Comparison of ENCODE assay signal across 15 cellular contexts in the genomic region with DNA sequence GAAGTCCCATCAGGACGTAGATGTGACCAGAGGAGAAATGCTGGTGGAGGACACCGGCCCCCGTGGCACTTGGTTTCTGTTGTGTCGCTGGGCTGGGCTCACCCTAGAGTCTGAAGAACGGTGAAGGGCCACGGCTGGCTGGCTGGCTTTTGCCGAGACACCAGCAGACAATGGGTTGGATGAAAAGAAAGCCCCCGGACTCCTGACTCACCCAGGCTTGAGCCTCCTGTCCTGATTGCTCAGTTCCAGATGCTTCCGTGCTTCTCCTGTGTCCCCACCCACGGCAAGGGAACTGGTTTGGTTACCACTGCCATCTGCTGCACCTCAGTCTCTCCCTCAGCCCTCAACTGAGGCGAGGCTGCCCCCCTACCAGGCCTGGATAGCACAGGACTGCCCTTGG. TPM values are rescaled to one million over a fixed set of nuclear protein-coding genes. Genes with fewer than 3 reads are reported as not detected.
A peak's percentile ranks its signal among the peaks of the same experiment; 100 is the strongest.
DNase-seq lines count a peak whose midpoint lies in the region; TF ChIP-seq lines count a peak whose summit lies in the region.
"Had no signal": no experiment of that assay in that cellular context is flagged by ENCODE, and none has a peak within 500 bp of the region (broad histone marks: within the 10 kb centered on the region; RNA-seq: fewer than 3 reads in every experiment).

No MANE protein-coding gene starts in this region.

- peak overlapping the region; percentile 83 for H3K27ac Mint-ChIP-seq in nephron progenitor cell
- H3K27ac Mint-ChIP-seq: activated naive CD8-positive, alpha-beta T cell treated with anti-CD3 and anti-CD28 coated beads for 36 hours; mesothelial cell of epicardium had no signal

- TF ChIP-seq EP300 in suprapubic skin (IDR thresholded peaks at IDR 0.05) = no peak

- TF ChIP-seq CTCF in epithelial cell of esophagus (IDR thresholded peaks at IDR 0.05; ENCODE audit: insufficient read depth, low read depth, low read length, missing control alignments) = no peak
- no peak for TF ChIP-seq CTCF in nephron progenitor cell (IDR thresholded peaks at IDR 0.05)
- no peak for TF ChIP-seq CTCF in suprapubic skin (IDR thresholded peaks at IDR 0.05)

- no peaks in the 10 kb centered on the region for H3K36me3 Mint-ChIP-seq in nephron progenitor cell (ENCODE audit: low read depth)
- H3K36me3 Mint-ChIP-seq: activated naive CD8-positive, alpha-beta T cell treated with anti-CD3 and anti-CD28 coated beads for 36 hours; mesothelial cell of epicardium had no signal

- no peak for TF ChIP-seq POLR2A in suprapubic skin (IDR thresholded peaks at IDR 0.05)

- H3K9me3 ChIP-seq in NT2/D1 (ENCODE audit: insufficient read depth, low read length) (no peaks in the 10 kb centered on the region), suprapubic skin (no peaks in the 10 kb centered on the region)

- H3K27me3 ChIP-seq in NT2/D1 (ENCODE audit: insufficient read depth, insufficient read length) (no peaks in the 10 kb centered on the region), suprapubic skin (no peaks in the 10 kb centered on the region)

- 74% methylated on average over 11 of the region's 11 CpGs for WGBS in suprapubic skin

- no peaks in the 10 kb centered on the region for H3K27me3 Mint-ChIP-seq in nephron progenitor cell (ENCODE audit: low read depth, poor library complexity)
- H3K27me3 Mint-ChIP-seq: activated naive CD8-positive, alpha-beta T cell treated with anti-CD3 and anti-CD28 coated beads for 36 hours had no signal

- no peak overlapping the region for H3K4me3 ChIP-seq in NT2/D1 (ENCODE audit: insufficient read length, low read depth)
- H3K4me3 ChIP-seq in epithelial cell of esophagus (ENCODE audit: low read length) = no peak overlapping the region
- H3K4me3 ChIP-seq in suprapubic skin = no peak overlapping the region

- no peak overlapping the region for H3K4me3 Mint-ChIP-seq in nephron progenitor cell
- H3K4me3 Mint-ChIP-seq: activated naive CD8-positive, alpha-beta T cell treated with anti-CD3 and anti-CD28 coated beads for 36 hours; mesothelial cell of epicardium had no signal

- H3K36me3 ChIP-seq in NT2/D1 (ENCODE audit: insufficient read depth, insufficient read length, low read length) (no peaks in the 10 kb centered on the region), suprapubic skin (no peaks in the 10 kb centered on the region)

- peaks cover 29% of the 10 kb centered on the region for H3K4me1 ChIP-seq in NT2/D1 (ENCODE audit: insufficient read depth, insufficient read length)
- H3K4me1 ChIP-seq in suprapubic skin = peaks cover 80% of the 10 kb centered on the region

- no peaks in the 10 kb centered on the region for H3K9me3 Mint-ChIP-seq in nephron progenitor cell
- H3K9me3 Mint-ChIP-seq: activated naive CD8-positive, alpha-beta T cell treated with anti-CD3 and anti-CD28 coated beads for 36 hours; mesothelial cell of epicardium had no signal

- peaks cover 71% of the 10 kb centered on the region for H3K4me1 Mint-ChIP-seq in nephron progenitor cell

- H3K9ac ChIP-seq in NT2/D1 (ENCODE audit: insufficient read length, low read depth) = peak overlapping the region; percentile 70

- peak overlapping the region; percentile 77 for H3K27ac ChIP-seq in suprapubic skin

- DNase-seq in NT2/D1 (ENCODE audit: low read depth, low spot score) = no peak
- DNase-seq in epithelial cell of esophagus (ENCODE audit: low read depth) = peak; percentile 68
- DNase-seq in nephron progenitor cell = no peak
- no peak for DNase-seq in suprapubic skin (ENCODE audit: low spot score in 2 of 2)
- no peak for DNase-seq in DMS53 (lab: John Stamatoyannopoulos, UW)
- no peak for DNase-seq in stimulated activated CD4-positive, alpha-beta T cell treated with anti-CD3 and anti-CD28 coated beads, Interleukin-15, amount 100 ng/mL, for 24 hours
- no peak for DNase-seq in activated T-cell treated with anti-CD3 and anti-CD28 coated beads, Interleukin-2, amount 50 U/mL, for 48 hours
- no peak for DNase-seq in stimulated activated naive CD4-positive, alpha-beta T cell treated with Interleukin-2 at 50 U/mL for 16 hours (lab: John Stamatoyannopoulos, UW)
- DNase-seq: activated CD4-positive, alpha-beta T cell treated with anti-CD3 and anti-CD28 coated beads for 1 hour; activated CD8-positive, alpha-beta memory T cell treated with anti-CD3 and anti-CD28 coated beads, Interleukin-2, amount 50 U/mL, for 48 hours; activated naive CD8-positive, alpha-beta T cell treated with anti-CD3 and anti-CD28 coated beads for 36 hours; DMS 273 treated with DMSO at 0.1 percent for 48 hours; NCI-H2081; T-helper 2 cell had no signal

RNA-seq across cellular contexts. Expression of a gene that starts 10.4 kb away (rescaled TPM):
- total RNA-seq in suprapubic skin = 10 to 100 TPM in 3 of 4 donors, 1 to 10 TPM in 1; 3.5 to 36.1 (median 20.8) TPM

RNA-seq across cellular contexts. Expression of a gene that starts 23.0 kb away (rescaled TPM):
- total RNA-seq in suprapubic skin = 10 to 100 TPM in 3 of 4 donors, 1 to 10 TPM in 1; 9.3 to 48.9 (median 20.0) TPM

RNA-seq across cellular contexts. Expression of a gene that starts 29.8 kb away (rescaled TPM):
- 10 to 100 TPM; 11.7 to 25.5 (median 19.4) TPM for total RNA-seq in suprapubic skin

RNA-seq across cellular contexts. Expression of a gene that starts 37.4 kb away (rescaled TPM):
- 10 to 100 TPM; 38.2 to 53.6 (median 44.7) TPM for total RNA-seq in suprapubic skin
